ENCODE assay signal across 7 cellular contexts in the genomic region with DNA sequence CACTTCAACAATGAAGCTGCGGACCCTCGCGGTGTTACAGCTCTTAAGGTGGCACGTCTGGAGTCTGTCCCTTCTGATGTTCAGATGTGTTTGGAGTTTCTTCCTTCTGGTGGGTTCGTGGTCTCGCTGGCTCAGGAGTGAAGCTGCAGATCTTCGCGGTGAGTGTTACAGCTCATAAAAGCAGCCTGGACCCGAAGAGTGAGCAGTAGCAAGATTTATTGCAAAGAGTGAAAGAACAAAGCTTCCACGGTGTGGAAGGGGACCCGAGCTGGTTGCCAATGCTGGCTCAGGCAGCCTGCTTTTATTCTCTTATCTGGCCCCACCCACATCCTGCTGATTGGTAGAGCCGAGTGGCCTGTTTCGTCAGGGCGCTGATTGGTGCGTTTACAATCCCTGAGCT.
DNase-seq lines count a peak whose midpoint lies in the region; ATAC-seq and TF ChIP-seq lines count a peak whose summit lies in the region.
"Not testable (repeated sequence)": the region's sequence is repeated elsewhere in the genome, so short reads cannot be mapped to it uniquely, and the experiment has no call there.

No MANE protein-coding gene starts in this region.

- H3K9me3 Mint-ChIP-seq in activated CD8-positive, alpha-beta T cell treated with anti-CD3 and anti-CD28 coated beads for 36 hours; activated naive CD4-positive, alpha-beta T cell treated with anti-CD3 and anti-CD28 coated beads for 36 hours; effector memory CD8-positive, alpha-beta T cell; naive B cell: not testable (repeated sequence)

- peaks cover 37% of the 10 kb centered on the region for H3K4me1 Mint-ChIP-seq in T-helper 17 cell
- peaks cover 50% of the 10 kb centered on the region for H3K4me1 Mint-ChIP-seq in activated CD8-positive, alpha-beta T cell treated with anti-CD3 and anti-CD28 coated beads for 36 hours (ENCODE audit: low read depth)
- peaks cover 53% of the 10 kb centered on the region for H3K4me1 Mint-ChIP-seq in activated naive CD4-positive, alpha-beta T cell treated with anti-CD3 and anti-CD28 coated beads for 36 hours (ENCODE audit: low read depth)
- H3K4me1 Mint-ChIP-seq in effector memory CD8-positive, alpha-beta T cell (ENCODE audit: low read depth in 2 of 2): peaks cover 23 to 41% of the 10 kb centered on the region in 2 donors
- peaks cover 44 to 57% (median 44%) of the 10 kb centered on the region in 3 donors for H3K4me1 Mint-ChIP-seq in naive B cell

- peak overlapping the region; percentile 58 for H3K4me3 Mint-ChIP-seq in T-helper 17 cell
- H3K4me3 Mint-ChIP-seq in activated CD8-positive, alpha-beta T cell treated with anti-CD3 and anti-CD28 coated beads for 36 hours: peak overlapping the region; percentile 70
- H3K4me3 Mint-ChIP-seq in activated naive CD4-positive, alpha-beta T cell treated with anti-CD3 and anti-CD28 coated beads for 36 hours: peak overlapping the region; percentile 78
- H3K4me3 Mint-ChIP-seq in effector memory CD8-positive, alpha-beta T cell: peak overlapping the region; percentile 80 to 88
- peak overlapping the region in 5 of 8 donors; percentile 16 to 70 (median 46) for H3K4me3 Mint-ChIP-seq in naive B cell

- not testable (repeated sequence) for H3K27me3 Mint-ChIP-seq in T-helper 17 cell; activated CD8-positive, alpha-beta T cell treated with anti-CD3 and anti-CD28 coated beads for 36 hours; activated naive CD4-positive, alpha-beta T cell treated with anti-CD3 and anti-CD28 coated beads for 36 hours (ENCODE audit: low read depth); effector memory CD8-positive, alpha-beta T cell; naive B cell

- CTCF ChIA-PET in activated CD8-positive, alpha-beta T cell treated with anti-CD3 and anti-CD28 coated beads for 36 hours (lab: Charles Lee): not testable (repeated sequence)
- CTCF ChIA-PET in activated naive CD4-positive, alpha-beta T cell treated with anti-CD3 and anti-CD28 coated beads for 36 hours (lab: Charles Lee): interaction anchor here (0.6 to 0.8 kb wide), 3 partner anchors 76 to 146 kb away, joined by 3 read pairs; no protein-coding TSS in a partner anchor

- H3K4me3 ChIP-seq in GM12864 (ENCODE audit: low read depth, low read length): peak overlapping the region; percentile 43

- ATAC-seq in T-helper 17 cell; activated CD8-positive, alpha-beta T cell treated with anti-CD3 and anti-CD28 coated beads for 36 hours; effector memory CD8-positive, alpha-beta T cell (replicated peaks); naive B cell (ENCODE audit: low read depth in 2 of 2): not testable (repeated sequence)

- intact Hi-C loops in activated CD8-positive, alpha-beta T cell treated with anti-CD3 and anti-CD28 coated beads for 36 hours (cut with micrococcal nuclease): loop anchor here (5.0 to 10.0 kb wide), 3 partner anchors 70 to 163 kb away; no protein-coding TSS in a partner anchor
- intact Hi-C loops in activated naive CD4-positive, alpha-beta T cell treated with anti-CD3 and anti-CD28 coated beads for 36 hours (cut with micrococcal nuclease): loop anchor here (5.0 kb wide), 1 partner anchor 303 kb away; a partner anchor contains a TSS

- not testable (repeated sequence) for DNase-seq in GM12864 (ENCODE audit: low read depth); T-helper 17 cell; effector memory CD8-positive, alpha-beta T cell; naive B cell
- peak; percentile 27 for DNase-seq in activated CD8-positive, alpha-beta T cell treated with anti-CD3 and anti-CD28 coated beads for 36 hours
- DNase-seq in activated naive CD4-positive, alpha-beta T cell treated with anti-CD3 and anti-CD28 coated beads for 36 hours: peak; percentile 39
- peak; percentile 39 for DNase-seq in stimulated activated CD8-positive, alpha-beta memory T cell treated with anti-CD3 and anti-CD28 coated beads, Interleukin-4, amount 100 ng/mL, for 48 hours

- not testable (repeated sequence) for H3K36me3 Mint-ChIP-seq in T-helper 17 cell (ENCODE audit: low read depth); activated naive CD4-positive, alpha-beta T cell treated with anti-CD3 and anti-CD28 coated beads for 36 hours (ENCODE audit: low read depth); effector memory CD8-positive, alpha-beta T cell (ENCODE audit: insufficient read depth); naive B cell
- H3K36me3 Mint-ChIP-seq in activated CD8-positive, alpha-beta T cell treated with anti-CD3 and anti-CD28 coated beads for 36 hours (ENCODE audit: low read depth): peaks cover 20% of the 10 kb centered on the region

- H3K9me3 ChIP-seq in T-helper 17 cell (ENCODE audit: control insufficient read depth, low read length, poor library complexity, severe bottlenecking): not testable (repeated sequence)

- POLR2A ChIA-PET in activated CD8-positive, alpha-beta T cell treated with anti-CD3 and anti-CD28 coated beads for 36 hours (lab: Charles Lee): not testable (repeated sequence)

- H3K27ac Mint-ChIP-seq in T-helper 17 cell (peak overlapping the region; percentile 34), naive B cell (peak overlapping the region; percentile 18 to 80 (median 65))
- peak overlapping the region; percentile 91 for H3K27ac Mint-ChIP-seq in activated CD8-positive, alpha-beta T cell treated with anti-CD3 and anti-CD28 coated beads for 36 hours
- H3K27ac Mint-ChIP-seq in activated naive CD4-positive, alpha-beta T cell treated with anti-CD3 and anti-CD28 coated beads for 36 hours: peak overlapping the region; percentile 87
- peak overlapping the region; percentile 91 to 95 for H3K27ac Mint-ChIP-seq in effector memory CD8-positive, alpha-beta T cell

- TF ChIP-seq CTCF in GM12864 (IDR thresholded peaks at IDR 0.05; ENCODE audit: low read depth, low read length, missing control alignments); activated CD8-positive, alpha-beta T cell treated with anti-CD3 and anti-CD28 coated beads for 36 hours (IDR thresholded peaks at IDR 0.05): not testable (repeated sequence)

Comparison
In these comparisons a context has a peak if more than half of its experiments do, and no peak if none do; other contexts are left out.
1. H3K27ac Mint-ChIP-seq: peak in every context shown above with its lines; median percentile 93 in effector memory CD8-positive, alpha-beta T cell; 91 in activated CD8-positive, alpha-beta T cell treated with anti-CD3 and anti-CD28 coated beads for 36 hours; 87 in activated naive CD4-positive, alpha-beta T cell treated with anti-CD3 and anti-CD28 coated beads for 36 hours; 65 in naive B cell; 34 in T-helper 17 cell.